Comparison of ENCODE assay signal across 8 cellular contexts in the genomic region with DNA sequence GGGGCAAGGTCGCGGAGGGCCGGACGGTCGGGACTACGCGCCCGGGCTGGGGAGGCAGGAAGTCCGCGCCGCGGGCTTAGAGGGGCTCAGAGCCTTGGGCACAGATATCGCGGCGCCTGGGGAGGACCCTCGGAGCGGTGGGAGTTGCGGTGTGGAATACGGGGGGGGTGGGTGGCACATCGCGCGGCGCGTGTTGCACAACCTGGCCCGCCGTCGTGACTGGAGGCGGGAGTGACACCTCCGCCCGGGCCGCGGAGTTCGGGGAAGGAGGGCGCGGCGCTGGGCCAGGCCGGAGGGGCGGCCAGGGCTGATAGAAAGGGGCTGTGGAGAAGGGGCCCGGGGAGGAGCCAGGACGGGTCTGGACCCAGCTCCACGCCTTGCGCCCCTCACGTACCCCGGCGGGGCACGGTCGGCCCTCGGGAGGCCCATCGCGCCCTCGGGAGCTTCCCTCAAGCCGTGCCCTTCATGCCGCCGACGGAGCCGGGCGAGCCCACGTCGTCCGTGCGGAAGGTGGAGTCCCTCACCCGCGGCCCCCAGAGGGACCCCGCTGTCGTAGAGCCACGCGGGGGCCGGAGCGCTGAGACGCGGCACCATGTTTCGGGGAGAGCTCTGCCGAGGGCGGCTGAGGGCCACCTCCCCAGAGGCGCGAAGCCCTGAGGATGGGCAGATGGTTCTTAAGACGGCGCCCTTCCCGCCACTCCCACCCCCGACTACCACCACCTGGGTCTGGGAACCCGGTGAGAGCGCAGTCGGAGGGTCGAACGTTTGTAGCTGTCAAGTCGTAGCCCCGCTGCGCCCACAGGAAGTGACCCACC. TPM values are rescaled to one million over a fixed set of nuclear protein-coding genes. Genes with fewer than 3 reads are reported as not detected.
DNase-seq lines count a peak whose midpoint lies in the region; ATAC-seq, FAIRE-seq and TF ChIP-seq lines count a peak whose summit lies in the region.

No MANE protein-coding gene starts in this region.

- H3K79me2 ChIP-seq in astrocyte (ENCODE audit: insufficient read depth, low read length) (peaks cover 46% of the 10 kb centered on the region), keratinocyte (ENCODE audit: control insufficient read depth, insufficient read depth, low read length) (peaks cover 36% of the 10 kb centered on the region)

- peak overlapping the region; percentile 91 for H3K4me3 Mint-ChIP-seq in astrocyte (ENCODE audit: unreplicated experiment)

- no peaks in the 10 kb centered on the region for H3K27me3 ChIP-seq in MG63
- no peaks in the 10 kb centered on the region for H3K27me3 ChIP-seq in astrocyte (ENCODE audit: insufficient read depth, low read length)
- no peaks in the 10 kb centered on the region for H3K27me3 ChIP-seq in keratinocyte (ENCODE audit: control insufficient read depth, extremely low read depth, insufficient read depth, low read length)

- H2AFZ ChIP-seq in astrocyte (ENCODE audit: low read depth, low read length) (peak overlapping the region; percentile 97), keratinocyte (ENCODE audit: control insufficient read depth, low read length) (peak overlapping the region; percentile 67)

- peaks cover 16% of the 10 kb centered on the region for H3K4me1 Mint-ChIP-seq in astrocyte (ENCODE audit: low read depth, unreplicated experiment)

- H3K9ac ChIP-seq in astrocyte (ENCODE audit: low read length) = peak overlapping the region; percentile 89
- peak overlapping the region; percentile 80 for H3K9ac ChIP-seq in keratinocyte (ENCODE audit: control insufficient read depth, extremely low read depth, insufficient read depth, low read length)

- H3K36me3 Mint-ChIP-seq in astrocyte (ENCODE audit: low read depth, unreplicated experiment) = no peaks in the 10 kb centered on the region

- H4K20me1 ChIP-seq in astrocyte (ENCODE audit: insufficient read depth, low read length) (peaks cover 34% of the 10 kb centered on the region), keratinocyte (ENCODE audit: control insufficient read depth, extremely low read depth, insufficient read depth, low read length) (no peaks in the 10 kb centered on the region)

- H3K27me3 Mint-ChIP-seq in astrocyte (ENCODE audit: low read depth, unreplicated experiment) = no peaks in the 10 kb centered on the region

- peaks cover 8% of the 10 kb centered on the region for H3K4me1 ChIP-seq in astrocyte (ENCODE audit: insufficient read depth, low read length)
- H3K4me1 ChIP-seq in keratinocyte (ENCODE audit: control insufficient read depth, extremely low read depth, insufficient read depth, low read length) = no peaks in the 10 kb centered on the region

- dilution Hi-C loops in keratinocyte (cut with MboI; ENCODE audit: extremely low pct_ligation_motif_present, low sequenced_read_pairs) = no loop called here

- peak overlapping the region; percentile 80 for H3K4me3 ChIP-seq in MG63
- peak overlapping the region; percentile 78 for H3K4me3 ChIP-seq in astrocyte (ENCODE audit: insufficient read depth, low read depth, low read length)
- H3K4me3 ChIP-seq in keratinocyte (ENCODE audit: control insufficient read depth in 2 of 3, extremely low read depth in 1 of 3, insufficient read depth in 2 of 3, low read depth in 1 of 3, low read length in 3 of 3) = peak overlapping the region; percentile 76 to 97 (median 82)

- H3K27ac ChIP-seq in astrocyte (ENCODE audit: low read depth, low read length) (peak overlapping the region; percentile 73), keratinocyte (ENCODE audit: control insufficient read depth, insufficient read depth, low read length) (peak overlapping the region; percentile 52)

- FAIRE-seq in astrocyte (lab: Jason Lieb, UNC) (no peak), keratinocyte (lab: Jason Lieb, UNC) (no peak)

- no peak overlapping the region for H3K27ac Mint-ChIP-seq in astrocyte (ENCODE audit: unreplicated experiment)

- TF ChIP-seq CTCF in astrocyte (IDR thresholded peaks at IDR 0.05; ENCODE audit: insufficient read depth, low read depth, low read length) (no peak), keratinocyte (optimal IDR thresholded peaks at IDR 0.05 in 1 of 3, IDR thresholded peaks at IDR 0.05 in 1 of 3, conservative IDR thresholded peaks at IDR 0.05 in 1 of 3; ENCODE audit: extremely low read depth in 1 of 3, insufficient read depth in 2 of 3, low read length in 3 of 3) (no peak)

- DNase-seq in MG63 = peak; percentile 17
- no peak for DNase-seq in astrocyte (ENCODE audit: low read depth)
- no peak for DNase-seq in keratinocyte (ENCODE audit: low read depth, low spot score)
- peak; percentile 29 for DNase-seq in stimulated activated CD4-positive, alpha-beta T cell treated with anti-CD3 and anti-CD28 coated beads, Interleukin-4, amount 100 ng/mL, for 24 hours
- DNase-seq in NCI-H1436 treated with DMSO at 0.1 percent for 48 hours (lab: John Stamatoyannopoulos, UW) = no peak

- H3K9me3 Mint-ChIP-seq in astrocyte (ENCODE audit: unreplicated experiment) = peaks cover 2% of the 10 kb centered on the region

- no peaks in the 10 kb centered on the region for H3K36me3 ChIP-seq in MG63
- no peaks in the 10 kb centered on the region for H3K36me3 ChIP-seq in astrocyte (ENCODE audit: insufficient read depth, low read length)
- no peaks in the 10 kb centered on the region for H3K36me3 ChIP-seq in keratinocyte (ENCODE audit: control insufficient read depth in 2 of 2, extremely low read depth in 1 of 2, insufficient read depth in 2 of 2, low read length in 2 of 2)

- H3K4me2 ChIP-seq in astrocyte (ENCODE audit: low read length) = peak overlapping the region; percentile 91
- H3K4me2 ChIP-seq in keratinocyte (ENCODE audit: control insufficient read depth, extremely low read depth, insufficient read depth, low read depth, low read length) = peak overlapping the region; percentile 74

- peak; percentile 19 for ATAC-seq in GM19455 (IDR thresholded peaks at IDR 0.05; ENCODE audit: unreplicated experiment)
- ATAC-seq in GM18870 (IDR thresholded peaks at IDR 0.05; ENCODE audit: unreplicated experiment) = no peak
- no peak for ATAC-seq in GM18505 (IDR thresholded peaks at IDR 0.05; ENCODE audit: unreplicated experiment)

- no peak for TF ChIP-seq POLR2A in GM18505 (IDR thresholded peaks at IDR 0.05; ENCODE audit: borderline replicate concordance, extremely low read depth, insufficient read depth, insufficient read length)

- H3K9me3 ChIP-seq in MG63 = no peaks in the 10 kb centered on the region
- H3K9me3 ChIP-seq in astrocyte (ENCODE audit: insufficient read depth, low read depth, low read length) = no peaks in the 10 kb centered on the region
- H3K9me3 ChIP-seq in keratinocyte (ENCODE audit: control insufficient read depth, low read depth, low read length) = no peaks in the 10 kb centered on the region

- H3K9me1 ChIP-seq in keratinocyte (ENCODE audit: control insufficient read depth, extremely low read depth, insufficient read depth, low read length) = no peaks in the 10 kb centered on the region

RNA-seq across cellular contexts. Expression of a gene that starts 0.7 kb away (rescaled TPM):
- total RNA-seq in MG63 (2014; rRNA removed; shearing (Covaris generic); ENCODE audit: low replicate concordance) = 3.8 and 4.0 TPM in 2 replicates
- total RNA-seq in astrocyte = 21.5 and 26.7 TPM in 2 replicates
- 6.0 to 12.1 TPM (median 7.0 TPM) in 3 replicates for polyA plus RNA-seq in keratinocyte
- polyA plus RNA-seq in keratinocyte (2011; ENCODE audit: low read depth) = 2.3 TPM
- polyA plus RNA-seq in keratinocyte (2011; cell fraction: cytosol; rRNA removed) = 3.1 and 3.6 TPM in 2 replicates
- polyA plus RNA-seq in keratinocyte (2011; cell fraction: nucleus; rRNA removed) = 22.6 and 27.9 TPM in 2 replicates
- polyA plus RNA-seq in keratinocyte (2012; ENCODE audit: low replicate concordance) = 6.7 and 9.0 TPM in 2 replicates
- 15.7 to 43.4 TPM (median 26.6 TPM) in 3 replicates for polyA minus RNA-seq in keratinocyte
- polyA minus RNA-seq in keratinocyte (2011; cell fraction: cytosol; rRNA and poly(A)+ RNA removed) = 5.9 TPM
- polyA minus RNA-seq in keratinocyte (2011; cell fraction: nucleus; rRNA and poly(A)+ RNA removed) = 18.7 and 22.6 TPM in 2 replicates

RNA-seq across cellular contexts. Expression of a gene that starts 35.7 kb away (rescaled TPM):
- total RNA-seq in MG63 (2014; rRNA removed; shearing (Covaris generic); ENCODE audit: low replicate concordance) = not detected in 2 replicates
- total RNA-seq in astrocyte = 1.6 and 1.9 TPM in 2 replicates
- polyA plus RNA-seq in keratinocyte = 0.01 to 0.02 TPM in 2 of 3 replicates, not detected in the other
- 0.06 TPM for polyA plus RNA-seq in keratinocyte (2011; ENCODE audit: low read depth)
- 0.01 TPM in 1 of 2 replicates, not detected in the other for polyA plus RNA-seq in keratinocyte (2011; cell fraction: cytosol; rRNA removed)
- polyA plus RNA-seq in keratinocyte (2011; cell fraction: nucleus; rRNA removed) = 0.09 and 0.13 TPM in 2 replicates
- not detected in 2 replicates for polyA plus RNA-seq in keratinocyte (2012; ENCODE audit: low replicate concordance)
- polyA minus RNA-seq in keratinocyte = 0.07 TPM in 1 of 3 replicates, not detected in the others
- not detected for polyA minus RNA-seq in keratinocyte (2011; cell fraction: cytosol; rRNA and poly(A)+ RNA removed)
- polyA minus RNA-seq in keratinocyte (2011; cell fraction: nucleus; rRNA and poly(A)+ RNA removed) = not detected in 2 replicates

Comparison
In these comparisons a context has a peak if more than half of its experiments do, and no peak if none do; other contexts are left out.
1. DNase-seq: peak in MG63 (single experiment) and stimulated activated CD4-positive, alpha-beta T cell treated with anti-CD3 and anti-CD28 coated beads, Interleukin-4, amount 100 ng/mL, for 24 hours (single experiment); none in astrocyte (single experiment), keratinocyte (single experiment) and NCI-H1436 treated with DMSO at 0.1 percent for 48 hours (single experiment).
2. Peak in every context shown above with its lines, with median percentiles within 50 percentile points of each other: H3K4me3 ChIP-seq.